In the genomic region with DNA sequence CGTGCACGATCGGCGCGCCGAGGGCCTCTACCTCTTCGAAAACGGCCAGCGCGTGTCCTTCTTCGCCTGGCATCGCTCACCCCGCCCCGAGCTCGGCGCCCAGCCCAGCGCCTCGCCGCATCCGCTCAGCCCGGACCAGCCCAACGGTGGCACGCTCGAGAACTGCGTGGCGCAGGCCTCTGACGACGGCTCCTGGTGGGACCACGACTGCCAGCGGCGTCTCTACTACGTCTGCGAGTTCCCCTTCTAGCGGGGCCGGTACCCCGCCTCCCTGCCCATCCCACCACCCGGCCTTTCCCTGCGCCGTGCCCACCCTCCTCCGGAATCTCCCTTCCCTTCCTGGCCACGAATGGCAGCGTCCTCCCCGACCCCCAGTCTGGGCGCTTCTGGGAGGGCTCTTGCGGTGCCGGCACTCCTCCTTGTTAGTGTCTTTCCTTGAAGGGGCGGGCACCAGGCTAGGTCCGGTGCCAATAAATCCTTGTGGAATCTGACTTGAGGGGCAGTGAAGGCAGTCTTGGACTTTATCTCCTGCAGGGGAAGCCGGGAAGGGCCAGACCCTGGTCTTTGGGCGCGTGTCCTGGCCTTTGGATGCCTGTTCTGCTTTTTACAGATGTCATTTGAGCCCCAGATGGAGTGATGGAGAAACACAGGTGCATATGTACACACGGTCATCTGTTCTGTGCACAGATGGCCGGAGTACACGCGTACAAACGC, we compare ENCODE assay signal across 8 cellular contexts.
DNase-seq lines count a peak whose midpoint lies in the region; ATAC-seq and TF ChIP-seq lines count a peak whose summit lies in the region.

No MANE protein-coding gene starts in this region.

- TF ChIP-seq CTCF in foreskin fibroblast (IDR thresholded peaks at IDR 0.05; ENCODE audit: low read depth, low read length) (no peak), retinal pigment epithelial cell (conservative IDR thresholded peaks at IDR 0.05; ENCODE audit: low read depth, low read length) (no peak)

- peaks cover 84% of the 10 kb centered on the region for H3K27me3 Mint-ChIP-seq in activated naive CD4-positive, alpha-beta T cell treated with anti-CD3 and anti-CD28 coated beads, Interleukin-2, amount 10 ng/mL, durations not matched to agents 7 days and 5 days

- peaks cover 34% of the 10 kb centered on the region for H3K4me1 Mint-ChIP-seq in activated naive CD4-positive, alpha-beta T cell treated with anti-CD3 and anti-CD28 coated beads, Interleukin-2, amount 10 ng/mL, durations not matched to agents 7 days and 5 days

- peak overlapping the region; percentile 85 for H3K27ac Mint-ChIP-seq in activated naive CD4-positive, alpha-beta T cell treated with anti-CD3 and anti-CD28 coated beads, Interleukin-2, amount 10 ng/mL, durations not matched to agents 7 days and 5 days

- H3K36me3 Mint-ChIP-seq in activated naive CD4-positive, alpha-beta T cell treated with anti-CD3 and anti-CD28 coated beads, Interleukin-2, amount 10 ng/mL, durations not matched to agents 7 days and 5 days = no peaks in the 10 kb centered on the region

- no peak for DNase-seq in activated naive CD4-positive, alpha-beta T cell treated with anti-CD3 and anti-CD28 coated beads, Interleukin-2, amount 10 ng/mL, durations not matched to agents 7 days and 5 days
- DNase-seq in activated naive CD4-positive, alpha-beta T cell treated with Interleukin-2 at 50 U/mL for 16 hours = no peak
- DNase-seq in foreskin fibroblast (no peak), retinal pigment epithelial cell (ENCODE audit: low read depth) (no peak), NCI-H446 treated with DMSO at 0.1 percent for 48 hours (lab: John Stamatoyannopoulos, UW) (no peak)

- CTCF ChIA-PET in activated naive CD4-positive, alpha-beta T cell treated with anti-CD3 and anti-CD28 coated beads, Interleukin-2, amount 10 ng/mL, durations not matched to agents 7 days and 5 days (lab: Charles Lee) = interaction anchor here (0.8 to 1.6 kb wide), 8 partner anchors 10 to 197 kb away, joined by 3 to 8 read pairs (median 4); no protein-coding TSS in a partner anchor

- peak; percentile 59 for ATAC-seq in SK-N-SH treated with all-trans-retinoic acid at 6 μM for 48 hours
- no peak for ATAC-seq in HG03280 (IDR thresholded peaks at IDR 0.05; ENCODE audit: unreplicated experiment)
- no peak for ATAC-seq in GM21515 (IDR thresholded peaks at IDR 0.05; ENCODE audit: unreplicated experiment)

- H3K9me3 Mint-ChIP-seq in activated naive CD4-positive, alpha-beta T cell treated with anti-CD3 and anti-CD28 coated beads, Interleukin-2, amount 10 ng/mL, durations not matched to agents 7 days and 5 days = peaks cover 8% of the 10 kb centered on the region

- H3K4me3 ChIP-seq in foreskin fibroblast (ENCODE audit: low read depth in 1 of 2, low read length in 2 of 2) (peak overlapping the region; percentile 76 to 81), retinal pigment epithelial cell (ENCODE audit: low read length) (peak overlapping the region; percentile 37)

- peak overlapping the region; percentile 75 for H3K4me3 Mint-ChIP-seq in activated naive CD4-positive, alpha-beta T cell treated with anti-CD3 and anti-CD28 coated beads, Interleukin-2, amount 10 ng/mL, durations not matched to agents 7 days and 5 days

TF ChIP-seq in SK-N-SH treated with all-trans-retinoic acid at 6 μM for 48 hours, 23 proteins besides CTCF, POLR2A, EP300 and RAD21:
- TF ChIP-seq ZFP30 (CRISPR knock-in tag; IDR thresholded peaks at IDR 0.05) (no peak), ZNF565 (CRISPR knock-in tag; conservative IDR thresholded peaks at IDR 0.05; ENCODE audit: low read depth) (no peak), ARNTL (CRISPR knock-in tag; IDR thresholded peaks at IDR 0.05; ENCODE audit: borderline replicate concordance, low read depth) (no peak), OSR1 (CRISPR knock-in tag; IDR thresholded peaks at IDR 0.05) (no peak), PATZ1 (CRISPR knock-in tag; IDR thresholded peaks at IDR 0.05; ENCODE audit: borderline replicate concordance) (no peak), TOX (CRISPR knock-in tag; IDR thresholded peaks at IDR 0.05; ENCODE audit: borderline replicate concordance) (no peak), ZNF70 (CRISPR knock-in tag; IDR thresholded peaks at IDR 0.05) (no peak)
- TF ChIP-seq, protein P1, sequence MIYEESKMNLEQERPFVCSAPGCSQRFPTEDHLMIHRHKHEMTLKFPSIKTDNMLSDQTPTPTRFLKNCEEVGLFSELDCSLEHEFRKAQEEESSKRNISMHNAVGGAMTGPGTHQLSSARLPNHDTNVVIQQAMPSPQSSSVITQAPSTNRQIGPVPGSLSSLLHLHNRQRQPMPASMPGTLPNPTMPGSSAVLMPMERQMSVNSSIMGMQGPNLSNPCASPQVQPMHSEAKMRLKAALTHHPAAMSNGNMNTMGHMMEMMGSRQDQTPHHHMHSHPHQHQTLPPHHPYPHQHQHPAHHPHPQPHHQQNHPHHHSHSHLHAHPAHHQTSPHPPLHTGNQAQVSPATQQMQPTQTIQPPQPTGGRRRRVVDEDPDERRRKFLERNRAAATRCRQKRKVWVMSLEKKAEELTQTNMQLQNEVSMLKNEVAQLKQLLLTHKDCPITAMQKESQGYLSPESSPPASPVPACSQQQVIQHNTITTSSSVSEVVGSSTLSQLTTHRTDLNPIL (CRISPR knock-in tag; IDR thresholded peaks at IDR 0.05; ENCODE audit: low read depth) = no peak
TF ChIP-seq in SK-N-SH treated with all-trans-retinoic acid at 6 μM for 48 hours: peak in this region for 0.
